8 cellular contexts compared by ENCODE assay signal in the genomic region with DNA sequence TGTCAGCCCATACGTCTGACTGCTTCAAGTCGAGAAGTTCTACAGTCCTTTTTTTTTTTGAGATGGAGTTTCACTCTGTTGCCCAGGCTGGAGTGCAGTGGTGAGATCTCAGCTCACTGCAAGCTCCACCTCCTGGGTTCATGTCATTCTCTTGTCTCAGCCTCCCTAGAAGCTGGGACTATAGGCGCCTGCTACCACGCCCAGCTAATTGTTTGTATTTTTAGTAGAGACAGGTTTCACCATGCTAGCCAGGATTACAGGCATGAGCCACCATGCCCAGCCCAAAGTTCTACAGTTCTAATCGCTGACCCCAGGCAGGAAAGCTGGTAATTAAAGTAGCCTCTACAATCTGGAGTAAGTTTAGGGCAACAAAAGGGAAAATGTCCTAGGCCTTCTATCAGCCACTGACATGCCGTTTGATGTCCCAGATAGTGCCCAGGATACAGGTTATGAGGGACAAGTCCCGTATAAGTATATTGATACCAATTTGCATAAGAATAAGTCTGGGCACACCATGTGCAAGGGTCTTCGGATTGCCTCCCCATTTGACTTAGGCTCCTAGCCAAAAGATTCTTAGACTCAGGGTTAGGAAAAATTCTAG.
DNase-seq lines count a peak whose midpoint lies in the region; ATAC-seq and TF ChIP-seq lines count a peak whose summit lies in the region.

No MANE protein-coding gene starts in this region.

- TF ChIP-seq CTCF in fibroblast of mammary gland (conservative IDR thresholded peaks at IDR 0.05; ENCODE audit: control insufficient read depth, insufficient read depth, low read depth, low read length) (no peak), GM10266 (IDR thresholded peaks at IDR 0.05; ENCODE audit: control insufficient read depth, insufficient read depth, low read depth, missing control alignments) (no peak)

- no peaks in the 10 kb centered on the region for H3K9me3 ChIP-seq in SK-N-MC (ENCODE audit: low read depth, low read length)

- no peak overlapping the region for H3K27ac ChIP-seq in SK-N-MC

- DNase-seq in AML-193 (lab: John Stamatoyannopoulos, UW) (peak; percentile 11 to 24), SK-N-MC (ENCODE audit: low read depth, low spot score) (no peak), fibroblast of mammary gland (ENCODE audit: low read depth) (no peak), HCEC 1CT (no peak), GM10266 (ENCODE audit: extremely low spot score) (no peak), amygdala (lab: John Stamatoyannopoulos, UW) (no peak)

- no peaks in the 10 kb centered on the region for H3K36me3 ChIP-seq in SK-N-MC (ENCODE audit: insufficient read depth, low read length)

- ATAC-seq in GM19035 (IDR thresholded peaks at IDR 0.05; ENCODE audit: unreplicated experiment), result peak; percentile 46
- peak; percentile 36 for ATAC-seq in HG03354 (IDR thresholded peaks at IDR 0.05; ENCODE audit: poor library complexity, severe bottlenecking, unreplicated experiment)

- H3K4me3 ChIP-seq in SK-N-MC (peak overlapping the region; percentile 74), fibroblast of mammary gland (ENCODE audit: control insufficient read depth, low read depth, low read length) (peak overlapping the region; percentile 48)

- H3K9ac ChIP-seq in SK-N-MC (ENCODE audit: insufficient read length), result no peak overlapping the region

Comparison
In these comparisons a context has a peak if more than half of its experiments do, and no peak if none do; other contexts are left out.
1. DNase-seq: peak in AML-193 (2 of 2); none in SK-N-MC (single experiment), fibroblast of mammary gland (single experiment), HCEC 1CT (single experiment), GM10266 (single experiment) and amygdala (0 of 56).